In the genomic region with DNA sequence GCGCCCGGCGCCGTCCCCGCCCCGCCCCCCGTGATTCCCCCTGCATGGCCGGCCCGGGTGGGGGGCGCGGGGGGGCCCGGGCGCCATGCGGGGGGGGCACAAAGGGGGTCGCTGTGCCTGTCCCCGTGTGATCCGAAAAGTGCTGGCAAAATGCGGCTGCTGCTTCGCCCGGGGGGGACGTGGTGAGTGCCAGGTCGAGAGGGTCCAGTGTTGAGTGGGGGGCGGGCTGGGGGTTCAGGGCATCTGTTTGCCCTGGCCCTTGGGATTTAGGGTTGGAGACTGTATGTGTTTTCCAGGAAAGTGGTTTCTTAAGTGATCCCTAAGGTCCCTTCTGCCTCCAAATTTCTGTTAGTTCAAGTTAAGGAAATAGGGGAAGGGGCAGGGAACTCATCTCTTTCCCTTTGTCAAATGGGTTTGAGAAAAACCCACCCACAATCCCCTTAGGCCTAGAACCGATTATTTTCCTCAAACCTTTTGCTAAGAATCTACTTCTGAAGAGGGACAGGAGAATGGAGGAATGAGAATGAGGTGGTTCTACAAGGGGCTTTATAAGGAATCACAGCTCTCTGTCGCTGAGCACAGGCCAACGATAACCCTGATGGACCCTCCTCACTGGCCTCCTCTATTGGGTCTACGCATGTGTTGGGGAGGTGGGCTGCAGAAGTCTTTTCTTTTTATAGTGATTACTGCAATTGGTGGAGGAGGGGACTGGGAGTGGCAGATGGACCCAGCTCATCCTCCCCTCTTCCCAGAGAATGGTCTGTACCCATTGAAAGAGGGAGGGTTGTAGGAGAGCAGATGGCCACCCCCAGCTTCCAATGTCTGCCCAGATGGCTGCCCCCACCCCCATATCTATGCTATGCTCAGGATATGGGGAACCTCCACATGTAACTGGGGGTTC, we compare ENCODE assay signal across 1 cellular context.
TF ChIP-seq lines count a peak whose summit lies in the region.

No MANE protein-coding gene starts in this region.

TF ChIP-seq in K562, 482 proteins besides CTCF, POLR2A, EP300 and RAD21:
- TF ChIP-seq ZNF197 (CRISPR knock-in tag; IDR thresholded peaks at IDR 0.05; ENCODE audit: low read depth) (no peak), ZBTB7A (IDR thresholded peaks at IDR 0.05; ENCODE audit: borderline replicate concordance, control insufficient read depth, low read depth, low read length) (0 out of 2 replicates have a peak, but pooled peaks have one; percentile 8), GABPA (tag; conservative IDR thresholded peaks at IDR 0.05; ENCODE audit: low read depth) (peak; percentile 12; the same call in 1 of the 2 replicates), PTRF (tag; IDR thresholded peaks at IDR 0.05) (no peak), SPI1 (IDR thresholded peaks at IDR 0.05; ENCODE audit: borderline replicate concordance, low read depth, low read length) (0 out of 2 replicates have a peak, but pooled peaks have one; percentile 2)
- TF ChIP-seq, protein P1, sequence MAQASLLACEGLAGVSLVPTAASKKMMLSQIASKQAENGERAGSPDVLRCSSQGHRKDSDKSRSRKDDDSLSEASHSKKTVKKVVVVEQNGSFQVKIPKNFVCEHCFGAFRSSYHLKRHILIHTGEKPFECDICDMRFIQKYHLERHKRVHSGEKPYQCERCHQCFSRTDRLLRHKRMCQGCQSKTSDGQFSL (CRISPR knock-in tag; IDR thresholded peaks at IDR 0.05) = no peak
- TF ChIP-seq, protein P1 (tag; IDR thresholded peaks at IDR 0.05) = 0 out of 4 replicates have a peak, but pooled peaks of 1 of the 2 experiments have one; percentile 42
- TF ChIP-seq, protein P2, sequence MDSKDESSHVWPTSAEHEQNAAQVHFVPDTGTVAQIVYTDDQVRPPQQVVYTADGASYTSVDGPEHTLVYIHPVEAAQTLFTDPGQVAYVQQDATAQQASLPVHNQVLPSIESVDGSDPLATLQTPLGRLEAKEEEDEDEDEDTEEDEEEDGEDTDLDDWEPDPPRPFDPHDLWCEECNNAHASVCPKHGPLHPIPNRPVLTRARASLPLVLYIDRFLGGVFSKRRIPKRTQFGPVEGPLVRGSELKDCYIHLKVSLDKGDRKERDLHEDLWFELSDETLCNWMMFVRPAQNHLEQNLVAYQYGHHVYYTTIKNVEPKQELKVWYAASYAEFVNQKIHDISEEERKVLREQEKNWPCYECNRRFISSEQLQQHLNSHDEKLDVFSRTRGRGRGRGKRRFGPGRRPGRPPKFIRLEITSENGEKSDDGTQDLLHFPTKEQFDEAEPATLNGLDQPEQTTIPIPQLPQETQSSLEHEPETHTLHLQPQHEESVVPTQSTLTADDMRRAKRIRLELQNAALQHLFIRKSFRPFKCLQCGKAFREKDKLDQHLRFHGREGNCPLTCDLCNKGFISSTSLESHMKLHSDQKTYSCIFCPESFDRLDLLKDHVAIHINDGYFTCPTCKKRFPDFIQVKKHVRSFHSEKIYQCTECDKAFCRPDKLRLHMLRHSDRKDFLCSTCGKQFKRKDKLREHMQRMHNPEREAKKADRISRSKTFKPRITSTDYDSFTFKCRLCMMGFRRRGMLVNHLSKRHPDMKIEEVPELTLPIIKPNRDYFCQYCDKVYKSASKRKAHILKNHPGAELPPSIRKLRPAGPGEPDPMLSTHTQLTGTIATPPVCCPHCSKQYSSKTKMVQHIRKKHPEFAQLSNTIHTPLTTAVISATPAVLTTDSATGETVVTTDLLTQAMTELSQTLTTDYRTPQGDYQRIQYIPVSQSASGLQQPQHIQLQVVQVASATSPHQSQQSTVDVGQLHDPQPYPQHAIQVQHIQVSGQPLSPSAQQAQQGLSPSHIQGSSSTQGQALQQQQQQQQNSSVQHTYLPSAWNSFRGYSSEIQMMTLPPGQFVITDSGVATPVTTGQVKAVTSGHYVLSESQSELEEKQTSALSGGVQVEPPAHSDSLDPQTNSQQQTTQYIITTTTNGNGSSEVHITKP (IDR thresholded peaks at IDR 0.05; ENCODE audit: partially characterized antibody) = peak; percentile 93
- TF ChIP-seq, protein P3, sequence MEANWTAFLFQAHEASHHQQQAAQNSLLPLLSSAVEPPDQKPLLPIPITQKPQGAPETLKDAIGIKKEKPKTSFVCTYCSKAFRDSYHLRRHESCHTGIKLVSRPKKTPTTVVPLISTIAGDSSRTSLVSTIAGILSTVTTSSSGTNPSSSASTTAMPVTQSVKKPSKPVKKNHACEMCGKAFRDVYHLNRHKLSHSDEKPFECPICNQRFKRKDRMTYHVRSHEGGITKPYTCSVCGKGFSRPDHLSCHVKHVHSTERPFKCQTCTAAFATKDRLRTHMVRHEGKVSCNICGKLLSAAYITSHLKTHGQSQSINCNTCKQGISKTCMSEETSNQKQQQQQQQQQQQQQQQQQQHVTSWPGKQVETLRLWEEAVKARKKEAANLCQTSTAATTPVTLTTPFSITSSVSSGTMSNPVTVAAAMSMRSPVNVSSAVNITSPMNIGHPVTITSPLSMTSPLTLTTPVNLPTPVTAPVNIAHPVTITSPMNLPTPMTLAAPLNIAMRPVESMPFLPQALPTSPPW (CRISPR knock-in tag; IDR thresholded peaks at IDR 0.05) = peak; percentile 12
- TF ChIP-seq, protein P4, sequence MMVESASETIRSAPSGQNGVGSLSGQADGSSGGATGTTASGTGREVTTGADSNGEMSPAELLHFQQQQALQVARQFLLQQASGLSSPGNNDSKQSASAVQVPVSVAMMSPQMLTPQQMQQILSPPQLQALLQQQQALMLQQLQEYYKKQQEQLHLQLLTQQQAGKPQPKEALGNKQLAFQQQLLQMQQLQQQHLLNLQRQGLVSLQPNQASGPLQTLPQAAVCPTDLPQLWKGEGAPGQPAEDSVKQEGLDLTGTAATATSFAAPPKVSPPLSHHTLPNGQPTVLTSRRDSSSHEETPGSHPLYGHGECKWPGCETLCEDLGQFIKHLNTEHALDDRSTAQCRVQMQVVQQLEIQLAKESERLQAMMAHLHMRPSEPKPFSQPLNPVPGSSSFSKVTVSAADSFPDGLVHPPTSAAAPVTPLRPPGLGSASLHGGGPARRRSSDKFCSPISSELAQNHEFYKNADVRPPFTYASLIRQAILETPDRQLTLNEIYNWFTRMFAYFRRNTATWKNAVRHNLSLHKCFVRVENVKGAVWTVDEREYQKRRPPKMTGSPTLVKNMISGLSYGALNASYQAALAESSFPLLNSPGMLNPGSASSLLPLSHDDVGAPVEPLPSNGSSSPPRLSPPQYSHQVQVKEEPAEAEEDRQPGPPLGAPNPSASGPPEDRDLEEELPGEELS (CRISPR knock-in tag; IDR thresholded peaks at IDR 0.05; ENCODE audit: borderline replicate concordance) = no peak
